ENCODE assay signal across 13 cellular contexts in the genomic region with DNA sequence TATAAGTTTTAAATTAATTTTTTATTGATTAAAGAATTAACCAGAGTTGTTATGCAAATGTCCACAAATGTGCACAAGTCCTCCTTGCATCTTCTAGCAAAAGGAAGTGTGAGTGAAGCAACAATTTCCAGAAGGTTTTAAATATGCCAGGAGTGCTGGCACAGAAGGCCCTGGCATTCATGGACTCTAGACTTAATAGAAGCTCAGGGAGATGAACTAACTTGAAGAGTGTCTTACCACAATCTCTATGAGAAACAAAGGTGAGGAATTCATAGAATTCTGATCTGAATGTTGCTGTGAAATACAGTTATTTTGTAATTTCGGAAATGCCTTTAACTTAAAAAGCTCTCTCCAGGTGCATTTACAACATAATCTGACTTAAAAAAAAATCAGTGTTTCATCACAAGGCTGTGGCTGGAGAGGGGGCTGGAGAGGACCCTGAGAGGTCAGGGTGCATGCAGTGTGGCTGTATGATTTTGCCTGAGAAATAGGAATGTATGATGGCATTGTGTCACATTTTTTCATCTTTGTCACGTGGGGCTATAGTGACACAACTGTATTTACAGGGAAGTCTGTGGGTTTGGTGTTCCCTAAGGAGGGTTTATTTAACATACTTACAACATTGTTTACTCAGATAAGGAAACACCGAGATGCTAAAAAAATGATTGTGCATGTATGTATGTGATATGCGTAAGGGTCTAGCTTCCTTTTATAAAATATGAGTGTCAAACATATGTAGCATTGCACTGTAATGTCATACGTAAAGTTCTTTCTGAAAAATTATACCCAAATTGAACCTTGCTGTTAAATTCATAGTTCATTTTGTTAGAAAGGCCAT.
A peak's percentile ranks its signal among the peaks of the same experiment; 100 is the strongest.
DNase-seq lines count a peak whose midpoint lies in the region; ATAC-seq and TF ChIP-seq lines count a peak whose summit lies in the region.
"Had no signal": no experiment of that assay in that cellular context is flagged by ENCODE, and none has a peak within 500 bp of the region (broad histone marks: within the 10 kb centered on the region; RNA-seq: fewer than 3 reads in every experiment).

No MANE protein-coding gene starts in this region.

- H3K4me3 ChIP-seq in ascending aorta, result no peak overlapping the region
- H3K4me3 ChIP-seq in right lobe of liver, result no peak overlapping the region
- H3K4me3 ChIP-seq in subcutaneous abdominal adipose tissue (ENCODE audit: low read depth in 1 of 5, low read length in 5 of 5), result no peak overlapping the region
- H3K4me3 ChIP-seq: skin epidermis had no signal

- no peak overlapping the region for H2AK5ac ChIP-seq in H9 (ENCODE audit: insufficient read length, low read length)

- H3K56ac ChIP-seq in H9 (ENCODE audit: insufficient read length, low read depth, low read length), result no peak overlapping the region

- no peak overlapping the region for H3K23ac ChIP-seq in H9 (ENCODE audit: insufficient read length, low read depth, low read length)

- peaks cover 0 to 2% (median 0%) of the 10 kb centered on the region in 3 experiments; a peak in 2 of 7 replicates for H3K36me3 Mint-ChIP-seq in H9 (ENCODE audit: insufficient read depth in 1 of 3, low read depth in 3 of 3)

- no peak overlapping the region for H3K18ac ChIP-seq in H9 (ENCODE audit: insufficient read length, low read depth, low read length)

- H2BK5ac ChIP-seq in H9 (ENCODE audit: insufficient read length, low read length), result no peak overlapping the region

- intact Hi-C loops in ascending aorta (cut with DNase I), result no loop called here
- intact Hi-C loops in right lobe of liver (cut with DNase I), result no loop called here

- H2AFZ ChIP-seq in H9 (ENCODE audit: low read length), result no peak overlapping the region

- H3K4ac ChIP-seq in H9 (ENCODE audit: low read depth, low read length), result no peak overlapping the region

- H3K14ac ChIP-seq in H9 (ENCODE audit: insufficient read depth, low read length), result no peak overlapping the region

- H3K9me3 Mint-ChIP-seq in H9, result no peaks in the 10 kb centered on the region
- H3K9me3 Mint-ChIP-seq: activated B cell treated with CpG ODN at 0.5 μM for 24 hours; dendritic cell treated with granulocyte-macrophage colony-stimulating factor and Interleukin-4, amounts not matched to agents 40 ng/mL and 50 ng/mL, for 4 days had no signal

- no peak overlapping the region for H3T11ph ChIP-seq in H9 (ENCODE audit: low read length)

- no peak overlapping the region for H3K4me3 Mint-ChIP-seq in H9
- H3K4me3 Mint-ChIP-seq: activated B cell treated with CpG ODN at 0.5 μM for 24 hours; dendritic cell treated with granulocyte-macrophage colony-stimulating factor and Interleukin-4, amounts not matched to agents 40 ng/mL and 50 ng/mL, for 4 days had no signal

- no peak overlapping the region for H4K5ac ChIP-seq in H9 (ENCODE audit: insufficient read length, low read depth, low read length)

- H3K4me2 ChIP-seq in H9 (ENCODE audit: insufficient read depth, insufficient read length, low read length), result no peak overlapping the region

- peaks cover 62 to 67% of the 10 kb centered on the region in 2 experiments for H3K4me1 Mint-ChIP-seq in H9

- no peaks in the 10 kb centered on the region for H3K9me3 ChIP-seq in H9 (ENCODE audit: control insufficient read depth, low read depth, low read length)
- H3K9me3 ChIP-seq in ascending aorta, result no peaks in the 10 kb centered on the region
- no peaks in the 10 kb centered on the region for H3K9me3 ChIP-seq in right lobe of liver
- H3K9me3 ChIP-seq in subcutaneous abdominal adipose tissue (ENCODE audit: control insufficient read depth in 5 of 5, low read length in 5 of 5), result no peaks in the 10 kb centered on the region

- no peak overlapping the region for H3K27ac ChIP-seq in H9 (ENCODE audit: insufficient read length, low read depth, low read length)
- H3K27ac ChIP-seq in ascending aorta, result peak overlapping the region; percentile 39 to 72
- H3K27ac ChIP-seq in right lobe of liver, result peak overlapping the region in 1 of 3 donors; percentile 29
- peak overlapping the region; percentile 33 for H3K27ac ChIP-seq in subcutaneous abdominal adipose tissue (ENCODE audit: low read depth, low read length)

- no peak overlapping the region for H4K8ac ChIP-seq in H9 (replicated peaks; ENCODE audit: insufficient read length, low read depth, low read length)

- H3K36me3 ChIP-seq in ascending aorta (no peaks in the 10 kb centered on the region), right lobe of liver (no peaks in the 10 kb centered on the region), subcutaneous abdominal adipose tissue (ENCODE audit: control insufficient read depth in 5 of 5, insufficient read depth in 5 of 5, low read length in 5 of 5) (no peaks in the 10 kb centered on the region)

- H2BK15ac ChIP-seq in H9 (ENCODE audit: low read depth, low read length), result no peak overlapping the region

- no peaks in the 10 kb centered on the region for H4K20me1 ChIP-seq in H9 (ENCODE audit: control insufficient read depth, insufficient read depth, insufficient read length)

- H3K79me2 ChIP-seq in H9 (ENCODE audit: insufficient read depth, low read length), result peaks cover 22% of the 10 kb centered on the region; the same call in 1 of the 2 replicates

- peak overlapping the region in 2 of 3 experiments; percentile 62 to 92; a peak in 5 of 7 replicates for H3K27ac Mint-ChIP-seq in H9

- no peaks in the 10 kb centered on the region for H3K27me3 ChIP-seq in H9 (ENCODE audit: insufficient read depth, low read length)
- H3K27me3 ChIP-seq in ascending aorta, result no peaks in the 10 kb centered on the region
- no peaks in the 10 kb centered on the region for H3K27me3 ChIP-seq in right lobe of liver
- no peaks in the 10 kb centered on the region for H3K27me3 ChIP-seq in subcutaneous abdominal adipose tissue (ENCODE audit: control insufficient read depth in 5 of 5, insufficient read depth in 4 of 5, low read length in 5 of 5)

- H3K23me2 ChIP-seq in H9 (ENCODE audit: insufficient read length, low read depth, low read length, poor library complexity, severe bottlenecking), result no peaks in the 10 kb centered on the region

- TF ChIP-seq POLR2A in right lobe of liver (IDR thresholded peaks at IDR 0.05), result no peak

- peaks cover 8% of the 10 kb centered on the region for H3K79me1 ChIP-seq in H9 (ENCODE audit: insufficient read depth, low read depth, low read length, poor library complexity, severe bottlenecking)

- peak in 3 of 4 donors; percentile 23 to 32 (median 31) for ATAC-seq in right lobe of liver

- H3K4me1 ChIP-seq in H9 (ENCODE audit: insufficient read depth, low read length), result peaks cover 8% of the 10 kb centered on the region; the same call in 1 of the 2 replicates
- H3K4me1 ChIP-seq in ascending aorta, result peaks cover 12 to 63% of the 10 kb centered on the region in 2 donors
- H3K4me1 ChIP-seq in right lobe of liver, result peaks cover 0 to 66% (median 24%) of the 10 kb centered on the region in 4 donors
- peaks cover 5 to 72% (median 63%) of the 10 kb centered on the region in 5 donors for H3K4me1 ChIP-seq in subcutaneous abdominal adipose tissue (ENCODE audit: control insufficient read depth in 5 of 5, insufficient read depth in 5 of 5, low read length in 5 of 5)

- no peak overlapping the region for H2BK12ac ChIP-seq in H9 (ENCODE audit: insufficient read length, low read depth, low read length)

- H3K9ac ChIP-seq in H9 (ENCODE audit: extremely low read depth, insufficient read length, low read length) (no peak overlapping the region), subcutaneous abdominal adipose tissue (ENCODE audit: low read length in 5 of 5) (no peak overlapping the region)

- DNase-seq in H9 (no peak), ascending aorta (ENCODE audit: low spot score in 2 of 2) (no peak), right lobe of liver (no peak), DMS153 treated with DMSO at 0.1 percent for 48 hours (lab: John Stamatoyannopoulos, UW; ENCODE audit: unreplicated experiment) (no peak), anterior cingulate cortex (lab: John Stamatoyannopoulos, UW) (no peak), mesenteric fat pad (ENCODE audit: low spot score) (no peak)
- DNase-seq: activated B cell treated with CpG ODN at 0.5 μM for 24 hours, DMS79 treated with DMSO at 0.1 percent for 48 hours, head of caudate nucleus, NCI-H510A had no signal

- H3K27me3 Mint-ChIP-seq in H9 (ENCODE audit: low read depth), result no peaks in the 10 kb centered on the region
- H3K27me3 Mint-ChIP-seq: activated B cell treated with CpG ODN at 0.5 μM for 24 hours; dendritic cell treated with granulocyte-macrophage colony-stimulating factor and Interleukin-4, amounts not matched to agents 40 ng/mL and 50 ng/mL, for 4 days had no signal

- H2BK120ac ChIP-seq in H9 (ENCODE audit: low read depth, low read length, poor library complexity, severe bottlenecking), result no peak overlapping the region

- no peak overlapping the region for H2BK20ac ChIP-seq in H9 (ENCODE audit: low read depth, low read length, poor library complexity, severe bottlenecking)

- no CpG with 5 or more reads among the region's 5 CpGs for WGBS in H9 (ENCODE audit: extremely low coverage, insufficient read length, low lambda C conversion rate)
- WGBS in right lobe of liver (ENCODE audit: insufficient coverage, low coverage, low lambda C conversion rate, missing lambda C conversion rate), result 40% methylated on average over 5 of the region's 5 CpGs

- no peak overlapping the region for H4K91ac ChIP-seq in H9 (ENCODE audit: insufficient read length, low read depth, low read length)

- TF ChIP-seq CTCF in H9 (conservative IDR thresholded peaks at IDR 0.05) (no peak), ascending aorta (IDR thresholded peaks at IDR 0.05) (no peak), right lobe of liver (IDR thresholded peaks at IDR 0.05) (no peak)
